Comparison of ENCODE assay signal across 9 cellular contexts in the genomic region with DNA sequence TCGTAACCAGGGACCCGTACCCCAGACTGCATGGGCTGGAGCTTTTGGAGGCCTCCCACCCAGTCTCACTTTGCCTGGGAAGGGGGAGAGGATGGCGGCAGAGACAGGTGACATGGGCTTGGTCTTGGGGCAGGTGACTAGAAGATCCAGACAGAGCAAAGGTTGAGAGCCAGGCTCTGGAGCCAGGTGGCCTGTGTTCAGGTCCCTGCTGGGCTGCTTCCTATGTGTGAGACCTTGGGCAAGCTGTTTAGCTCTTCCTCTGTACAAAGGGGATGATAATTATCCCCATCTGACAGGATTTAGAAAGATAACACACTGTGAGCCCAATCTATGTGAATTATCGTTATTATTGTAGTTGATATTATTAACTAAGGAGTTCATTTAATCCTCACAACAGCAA. TPM values are rescaled to one million over a fixed set of nuclear protein-coding genes. Genes with fewer than 3 reads are reported as not detected.
DNase-seq lines count a peak whose midpoint lies in the region; ATAC-seq and TF ChIP-seq lines count a peak whose summit lies in the region.
"Had no signal": no experiment of that assay in that cellular context is flagged by ENCODE, and none has a peak within 500 bp of the region (broad histone marks: within the 10 kb centered on the region; RNA-seq: fewer than 3 reads in every experiment).

No MANE protein-coding gene starts in this region.

- H3K27me3 ChIP-seq in HUES48 (ENCODE audit: control insufficient read depth, insufficient read depth, low read length) (no peaks in the 10 kb centered on the region), lung (ENCODE audit: control insufficient read depth, insufficient read depth) (no peaks in the 10 kb centered on the region), suprapubic skin (no peaks in the 10 kb centered on the region)

- no peaks in the 10 kb centered on the region for H3K9me3 ChIP-seq in HUES48 (ENCODE audit: control insufficient read depth, insufficient read depth, low read length)
- no peaks in the 10 kb centered on the region for H3K9me3 ChIP-seq in lung (ENCODE audit: control insufficient read depth in 2 of 2, insufficient read depth in 1 of 2, low read length in 1 of 2)
- no peaks in the 10 kb centered on the region for H3K9me3 ChIP-seq in suprapubic skin

- peaks cover 23% of the 10 kb centered on the region for H3K36me3 Mint-ChIP-seq in MCF 10A (ENCODE audit: insufficient read depth, unreplicated experiment)
- H3K36me3 Mint-ChIP-seq in T-helper 2 cell treated with Interferon-gamma antibody and Interleukin-4, amounts not matched to agents 5 μg/mL and 100 μg/mL, for 36 hours (ENCODE audit: low read depth), result no peaks in the 10 kb centered on the region
- H3K36me3 Mint-ChIP-seq: naive thymus-derived CD8-positive, alpha-beta T cell had no signal

- POLR2A ChIA-PET in MCF 10A (lab: Yijun Ruan, JAX), result interaction anchor here (0.5 to 3.5 kb wide), 11 partner anchors 9 to 296 kb away, joined by 3 to 26 read pairs (median 9); a partner anchor contains a TSS

- H3K4me3 ChIP-seq in HUES48 (ENCODE audit: low read depth, low read length) (no peak overlapping the region), lung (no peak overlapping the region), suprapubic skin (no peak overlapping the region)

- H3K4me1 ChIP-seq in HUES48 (ENCODE audit: control insufficient read depth, insufficient read depth, low read length) (peaks cover 52% of the 10 kb centered on the region), lung (ENCODE audit: control insufficient read depth in 2 of 2, insufficient read depth in 2 of 2, low read length in 2 of 2) (peaks cover 39 to 46% of the 10 kb centered on the region in 2 donors), suprapubic skin (peaks cover 82% of the 10 kb centered on the region)

- DNase-seq in MCF 10A (ENCODE audit: unreplicated experiment), result no peak
- DNase-seq in lung (ENCODE audit: low spot score), result no peak
- no peak for DNase-seq in suprapubic skin (ENCODE audit: low spot score in 2 of 2)
- no peak for DNase-seq in central memory CD4-positive, alpha-beta T cell
- no peak for DNase-seq in T-helper 2 cell treated with Interferon-gamma antibody and Interleukin-4, amounts not matched to agents 5 μg/mL and 100 μg/mL, for 36 hours (ENCODE audit: low spot score)
- no peak for DNase-seq in NCI-H2227 treated with DMSO at 0.1 percent for 48 hours (lab: John Stamatoyannopoulos, UW)
- DNase-seq: naive thymus-derived CD8-positive, alpha-beta T cell had no signal

- H3K9me3 Mint-ChIP-seq in MCF 10A (ENCODE audit: unreplicated experiment), result no peaks in the 10 kb centered on the region
- H3K9me3 Mint-ChIP-seq in T-helper 2 cell treated with Interferon-gamma antibody and Interleukin-4, amounts not matched to agents 5 μg/mL and 100 μg/mL, for 36 hours, result no peaks in the 10 kb centered on the region
- H3K9me3 Mint-ChIP-seq: naive thymus-derived CD8-positive, alpha-beta T cell had no signal

- H3K27me3 Mint-ChIP-seq in MCF 10A (ENCODE audit: insufficient read depth, unreplicated experiment), result no peaks in the 10 kb centered on the region
- peaks cover 15% of the 10 kb centered on the region for H3K27me3 Mint-ChIP-seq in T-helper 2 cell treated with Interferon-gamma antibody and Interleukin-4, amounts not matched to agents 5 μg/mL and 100 μg/mL, for 36 hours (ENCODE audit: low read depth)

- H3K36me3 ChIP-seq in HUES48 (ENCODE audit: control insufficient read depth, insufficient read depth, low read length), result peaks cover 12% of the 10 kb centered on the region; the same call in 1 of the 2 replicates
- H3K36me3 ChIP-seq in lung (ENCODE audit: control insufficient read depth in 2 of 2, insufficient read depth in 2 of 2, low read length in 2 of 2), result peaks cover 0 to 7% of the 10 kb centered on the region in 2 donors
- no peaks in the 10 kb centered on the region for H3K36me3 ChIP-seq in suprapubic skin

- TF ChIP-seq POLR2A in suprapubic skin (IDR thresholded peaks at IDR 0.05), result no peak

- no TSS peak for BruUV-seq in MCF 10A (replicated peaks; lab: Mats Ljungman, UMichigan)

- H3K4me3 Mint-ChIP-seq in MCF 10A (ENCODE audit: unreplicated experiment), result peak overlapping the region; percentile 5
- no peak overlapping the region for H3K4me3 Mint-ChIP-seq in T-helper 2 cell treated with Interferon-gamma antibody and Interleukin-4, amounts not matched to agents 5 μg/mL and 100 μg/mL, for 36 hours
- H3K4me3 Mint-ChIP-seq: naive thymus-derived CD8-positive, alpha-beta T cell had no signal

- no peak for TF ChIP-seq CTCF in MCF 10A (IDR thresholded peaks at IDR 0.05; ENCODE audit: unreplicated experiment)
- TF ChIP-seq CTCF in lung (IDR thresholded peaks at IDR 0.05; ENCODE audit: control extremely low read depth, extremely low read depth), result no peak
- no peak for TF ChIP-seq CTCF in suprapubic skin (IDR thresholded peaks at IDR 0.05)

- H3K27ac Mint-ChIP-seq in MCF 10A (ENCODE audit: low read depth, unreplicated experiment), result peak overlapping the region; percentile 44
- no peak overlapping the region for H3K27ac Mint-ChIP-seq in T-helper 2 cell treated with Interferon-gamma antibody and Interleukin-4, amounts not matched to agents 5 μg/mL and 100 μg/mL, for 36 hours

- H3K9ac ChIP-seq in HUES48 (ENCODE audit: low read depth, low read length), result no peak overlapping the region

- H3K4me1 Mint-ChIP-seq in MCF 10A (ENCODE audit: insufficient read depth, unreplicated experiment), result peaks cover 81% of the 10 kb centered on the region
- H3K4me1 Mint-ChIP-seq in T-helper 2 cell treated with Interferon-gamma antibody and Interleukin-4, amounts not matched to agents 5 μg/mL and 100 μg/mL, for 36 hours (ENCODE audit: low read depth), result peaks cover 6% of the 10 kb centered on the region

- H3K27ac ChIP-seq in HUES48 (ENCODE audit: low read depth, low read length) (peak overlapping the region; percentile 5), lung (ENCODE audit: low read depth in 1 of 2, low read length in 1 of 2) (peak overlapping the region; percentile 17 to 55), suprapubic skin (peak overlapping the region; percentile 80)

- CTCF ChIA-PET in MCF 10A (lab: Yijun Ruan, JAX), result interaction anchor here (0.7 to 9.6 kb wide), 14 partner anchors 10 to 166 kb away, joined by 3 to 134 read pairs (median 6); a partner anchor contains a TSS

- intact Hi-C loops in MCF 10A (cut with micrococcal nuclease), result loop anchor here (1.0 kb wide), 1 partner anchor 25 kb away; no protein-coding TSS in a partner anchor

- 73 to 83% methylated on average over 4 of the region's 4 CpGs for WGBS in lung, 2 donors
- 82% methylated on average over 4 of the region's 4 CpGs for WGBS in suprapubic skin

- no peak for TF ChIP-seq EP300 in suprapubic skin (IDR thresholded peaks at IDR 0.05)

- ATAC-seq in lung (ENCODE audit: insufficient read depth, low FRiP score), result no peak
- no peak for ATAC-seq in GM21786 (IDR thresholded peaks at IDR 0.05; ENCODE audit: unreplicated experiment)
- ATAC-seq: naive thymus-derived CD8-positive, alpha-beta T cell had no signal

RNA-seq across cellular contexts. Expression of a gene that starts 16.1 kb away (rescaled TPM):
- 68.9 and 79.3 TPM in 2 replicates for total RNA-seq in MCF 10A (2022)
- 100 to 1,000 TPM in 1 of 2 donors, 10 to 100 TPM in 1; 71.6 to 145 TPM for total RNA-seq in lung
- 10 to 100 TPM; 45.6 to 49.8 TPM for polyA plus RNA-seq in lung
- total RNA-seq in suprapubic skin, result 100 to 1,000 TPM in 3 of 4 donors, 10 to 100 TPM in 1; 94.6 to 157 (median 134) TPM

RNA-seq across cellular contexts. Expression of a gene that starts 42.3 kb away (rescaled TPM):
- 5,481 and 5,921 TPM in 2 replicates for total RNA-seq in MCF 10A (2022)
- total RNA-seq in lung, result 1,000 to 10,000 TPM; 1,065 to 1,395 TPM
- polyA plus RNA-seq in lung, result 1,000 to 10,000 TPM; 3,509 to 4,623 TPM
- total RNA-seq in suprapubic skin, result 1,000 to 10,000 TPM; 1,684 to 3,537 (median 3,314) TPM

Comparison
In these comparisons a context has a peak if more than half of its experiments do, and no peak if none do; other contexts are left out.
1. H3K27ac ChIP-seq: peak in every context shown above with its lines; median percentile 80 in suprapubic skin; 36 in lung; 5 in HUES48.